ENCODE assay signal across 20 cellular contexts in the genomic region with DNA sequence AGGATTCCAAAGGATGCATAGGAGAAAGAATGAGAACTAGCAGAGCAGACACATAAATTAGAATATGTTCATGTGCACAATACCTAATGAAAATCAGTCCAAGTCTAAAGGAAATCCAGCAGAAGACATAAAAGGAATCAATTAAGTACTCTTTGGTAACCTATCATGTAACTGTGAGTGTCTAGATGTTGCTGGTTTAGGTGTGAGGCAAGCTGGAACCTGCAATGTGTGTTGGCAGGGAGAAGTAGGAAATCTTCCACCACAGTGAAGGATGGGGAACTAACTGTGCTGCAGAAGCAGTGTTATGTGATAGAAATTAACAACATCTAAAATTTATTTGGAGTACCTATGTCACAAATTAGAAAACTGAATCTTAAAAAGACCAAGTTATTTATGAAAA.
DNase-seq lines count a peak whose midpoint lies in the region; ATAC-seq and TF ChIP-seq lines count a peak whose summit lies in the region.
"Had no signal": no experiment of that assay in that cellular context is flagged by ENCODE, and none has a peak within 500 bp of the region (broad histone marks: within the 10 kb centered on the region; RNA-seq: fewer than 3 reads in every experiment).

No MANE protein-coding gene starts in this region.

- TF ChIP-seq POLR2A in breast epithelium (IDR thresholded peaks at IDR 0.05), result no peak

- POLR2A ChIA-PET in MCF 10A (lab: Yijun Ruan, JAX), result interaction anchor here (0.6 kb wide), 1 partner anchor 318 kb away, joined by 5 read pairs; no protein-coding TSS in a partner anchor
- POLR2A ChIA-PET in CD8-positive, alpha-beta memory T cell (lab: Charles Lee), result no interaction called here

- intact Hi-C loops in MCF 10A (cut with micrococcal nuclease) (no loop called here), breast epithelium (cut with DNase I; ENCODE audit: low total_unique reads) (no loop called here)

- H3K4me3 Mint-ChIP-seq in MCF 10A (ENCODE audit: unreplicated experiment), result no peak overlapping the region
- no peak overlapping the region for H3K4me3 Mint-ChIP-seq in CD8-positive, alpha-beta memory T cell
- H3K4me3 Mint-ChIP-seq: CD4-positive, CD25-positive, alpha-beta regulatory T cell had no signal

- no peaks in the 10 kb centered on the region for H3K4me1 Mint-ChIP-seq in MCF 10A (ENCODE audit: insufficient read depth, unreplicated experiment)
- no peaks in the 10 kb centered on the region for H3K4me1 Mint-ChIP-seq in CD8-positive, alpha-beta memory T cell
- H3K4me1 Mint-ChIP-seq: CD4-positive, CD25-positive, alpha-beta regulatory T cell had no signal

- no peaks in the 10 kb centered on the region for H3K4me1 ChIP-seq in breast epithelium
- H3K4me1 ChIP-seq in CD8-positive, alpha-beta memory T cell (ENCODE audit: insufficient read depth, low read length), result no peaks in the 10 kb centered on the region
- H3K4me1 ChIP-seq: BLaER1 had no signal

- no peaks in the 10 kb centered on the region for H3K9me3 ChIP-seq in breast epithelium
- no peaks in the 10 kb centered on the region for H3K9me3 ChIP-seq in CD8-positive, alpha-beta memory T cell (ENCODE audit: low read length)
- H3K9me3 ChIP-seq: BLaER1 had no signal

- H3K27ac ChIP-seq in breast epithelium, result no peak overlapping the region
- H3K27ac ChIP-seq in CD8-positive, alpha-beta memory T cell (ENCODE audit: low read depth, low read length), result no peak overlapping the region
- H3K27ac ChIP-seq: BLaER1, RWPE1 had no signal

- ATAC-seq in GM18873 (IDR thresholded peaks at IDR 0.05; ENCODE audit: low FRiP score, unreplicated experiment), result no peak
- ATAC-seq: Panc1 had no signal

- H3K27me3 Mint-ChIP-seq in MCF 10A (ENCODE audit: insufficient read depth, unreplicated experiment), result no peaks in the 10 kb centered on the region
- peaks cover 0 to 2% of the 10 kb centered on the region in 2 donors for H3K27me3 Mint-ChIP-seq in CD8-positive, alpha-beta memory T cell
- H3K27me3 Mint-ChIP-seq: CD4-positive, CD25-positive, alpha-beta regulatory T cell had no signal

- peaks cover 5% of the 10 kb centered on the region for H3K36me3 ChIP-seq in breast epithelium
- H3K36me3 ChIP-seq in CD8-positive, alpha-beta memory T cell (ENCODE audit: insufficient read depth, low read length), result no peaks in the 10 kb centered on the region
- H3K36me3 ChIP-seq: BLaER1 had no signal

- H3K27ac Mint-ChIP-seq in MCF 10A (ENCODE audit: low read depth, unreplicated experiment), result no peak overlapping the region
- H3K27ac Mint-ChIP-seq in CD8-positive, alpha-beta memory T cell, result no peak overlapping the region
- H3K27ac Mint-ChIP-seq: CD4-positive, CD25-positive, alpha-beta regulatory T cell had no signal

- TF ChIP-seq CTCF in MCF 10A (IDR thresholded peaks at IDR 0.05; ENCODE audit: unreplicated experiment) (no peak), breast epithelium (IDR thresholded peaks at IDR 0.05) (no peak), epithelial cell of esophagus (IDR thresholded peaks at IDR 0.05; ENCODE audit: insufficient read depth, low read depth, low read length, missing control alignments) (no peak)

- no peaks in the 10 kb centered on the region for H3K9me3 Mint-ChIP-seq in MCF 10A (ENCODE audit: unreplicated experiment)
- peaks cover 0 to 10% (median 0%) of the 10 kb centered on the region in 5 donors for H3K9me3 Mint-ChIP-seq in CD8-positive, alpha-beta memory T cell

- no peaks in the 10 kb centered on the region for H3K27me3 ChIP-seq in breast epithelium
- no peaks in the 10 kb centered on the region for H3K27me3 ChIP-seq in CD8-positive, alpha-beta memory T cell (ENCODE audit: insufficient read depth, low read length, poor library complexity, severe bottlenecking)
- H3K27me3 ChIP-seq: BLaER1 had no signal

- BruUV-seq in MCF 10A (replicated peaks; lab: Mats Ljungman, UMichigan), result no TSS peak

- DNase-seq in MCF 10A (ENCODE audit: unreplicated experiment) (peak; percentile 21), breast epithelium (ENCODE audit: low spot score in 2 of 2) (no peak), NCI-H748 treated with DMSO at 0.1 percent for 48 hours (lab: John Stamatoyannopoulos, UW) (peak; percentile 1), epithelial cell of esophagus (ENCODE audit: low read depth) (peak; percentile 54), AG08395 (ENCODE audit: low spot score) (no peak)
- DNase-seq in CD8-positive, alpha-beta memory T cell, result no peak
- DNase-seq: CD4-positive, CD25-positive, alpha-beta regulatory T cell; GOT3; IMR-90; KG1; NCI-H1092 treated with DMSO at 0.1 percent for 48 hours; NCI-H2029; NCI-H345; NCI-H82; SHP77; T-helper 1 cell had no signal

- H3K4me3 ChIP-seq in breast epithelium (no peak overlapping the region), epithelial cell of esophagus (ENCODE audit: low read length) (no peak overlapping the region)
- H3K4me3 ChIP-seq in CD8-positive, alpha-beta memory T cell (ENCODE audit: low read length), result no peak overlapping the region
- H3K4me3 ChIP-seq: BLaER1 had no signal

- CTCF ChIA-PET in MCF 10A (lab: Yijun Ruan, JAX), result interaction anchor here (0.6 to 1.9 kb wide), 2 partner anchors 12 to 186 kb away, joined by 3 to 8 read pairs; no protein-coding TSS in a partner anchor
- CTCF ChIA-PET in CD8-positive, alpha-beta memory T cell (lab: Charles Lee), result no interaction called here

- H3K36me3 Mint-ChIP-seq in MCF 10A (ENCODE audit: insufficient read depth, unreplicated experiment), result no peaks in the 10 kb centered on the region
- H3K36me3 Mint-ChIP-seq in CD8-positive, alpha-beta memory T cell, result no peaks in the 10 kb centered on the region
- H3K36me3 Mint-ChIP-seq: CD4-positive, CD25-positive, alpha-beta regulatory T cell had no signal

Comparison
In these comparisons a context has a peak if more than half of its experiments do, and no peak if none do; other contexts are left out.
1. DNase-seq: peak in MCF 10A (single experiment), NCI-H748 treated with DMSO at 0.1 percent for 48 hours (single experiment) and epithelial cell of esophagus (single experiment); none in breast epithelium (0 of 2), CD8-positive, alpha-beta memory T cell (0 of 5) and AG08395 (single experiment).